Comparison of ENCODE assay signal across 33 cellular contexts in genomic region chr1:89042491-89042890, GRCh38. TPM values are rescaled to one million over a fixed set of nuclear protein-coding genes. Genes with fewer than 3 reads are reported as not detected.
DNase-seq lines count a peak whose midpoint lies in the region; ATAC-seq and TF ChIP-seq lines count a peak whose summit lies in the region.
"Had no signal": no experiment of that assay in that cellular context is flagged by ENCODE, and none has a peak within 500 bp of the region (broad histone marks: within the 10 kb centered on the region; RNA-seq: fewer than 3 reads in every experiment).

No MANE protein-coding gene starts in this region.

- no peaks in the 10 kb centered on the region for H3K27me3 Mint-ChIP-seq in natural killer cell treated with Interleukin-12 subunit alpha and Interleukin-12 subunit beta and Interleukin-15 and Interleukin-18, amount 100 ng/mL, for 72 hours
- H3K27me3 Mint-ChIP-seq in natural killer cell (ENCODE audit: low read depth in 2 of 2): no peaks in the 10 kb centered on the region
- H3K27me3 Mint-ChIP-seq in CD4-positive, alpha-beta T cell: no peaks in the 10 kb centered on the region
- H3K27me3 Mint-ChIP-seq: B cell; CD4-positive, alpha-beta memory T cell; CD4-positive, CD25-positive, alpha-beta regulatory T cell had no signal

- intact Hi-C loops in natural killer cell (cut with micrococcal nuclease) (no loop called here), aorta (cut with DNase I) (no loop called here)
- intact Hi-C loops in CD4-positive, alpha-beta T cell (cut with DNase I, micrococcal nuclease): no loop called here

- H3K18ac ChIP-seq in neuronal stem cell (ENCODE audit: low read length): no peak overlapping the region

- H3K4me2 ChIP-seq in neuronal stem cell (ENCODE audit: insufficient read depth, low read length, poor library complexity, severe bottlenecking): no peak overlapping the region
- H3K4me2 ChIP-seq: A549; BLaER1; BLaER1 treated with 17β-estradiol and CSF1 and Interleukin-3, amounts not matched to agents 10 nM and 100 nM had no signal

- peaks cover 0 to 4% of the 10 kb centered on the region in 2 donors for H3K9me3 ChIP-seq in neuronal stem cell (replicated peaks in 1 of 2; ENCODE audit: control insufficient read depth in 2 of 2, insufficient read depth in 1 of 2, low read depth in 1 of 2, low read length in 2 of 2)
- H3K9me3 ChIP-seq in aorta (ENCODE audit: control insufficient read depth, low read length): no peaks in the 10 kb centered on the region
- peaks cover 10% of the 10 kb centered on the region for H3K9me3 ChIP-seq in CD4-positive, alpha-beta T cell (ENCODE audit: control insufficient read depth, low read length)
- H3K9me3 ChIP-seq: A549, BE2C, Caco-2 had no signal

- no peak for ATAC-seq in natural killer cell treated with Interleukin-12 subunit alpha and Interleukin-12 subunit beta and Interleukin-15 and Interleukin-18, amount 100 ng/mL, for 72 hours
- ATAC-seq in natural killer cell: no peak
- ATAC-seq in aorta (ENCODE audit: low FRiP score): no peak
- no peak for ATAC-seq in CD4-positive, alpha-beta T cell (ENCODE audit: poor library complexity)
- ATAC-seq: A549; CD8-positive, alpha-beta T cell had no signal

- WGBS in neuronal stem cell (ENCODE audit: extremely low coverage in 2 of 2, insufficient read length in 2 of 2, insufficient replicate concordance in 1 of 2), 2 donors: no CpG with 5 or more reads among the region's 7 CpGs
- 26 to 38% methylated on average over 7 of the region's 7 CpGs for WGBS in aorta, 2 donors

- DNase-seq in NCI-H446 (lab: John Stamatoyannopoulos, UW) (peak; percentile 1 to 55), NCI-H446 treated with DMSO at 0.1 percent for 48 hours (lab: John Stamatoyannopoulos, UW) (no peak), natural killer cell (no peak), neuronal stem cell (ENCODE audit: low spot score) (no peak), aorta (peak; percentile 58 to 76), NCI-H146 treated with DMSO at 0.1 percent for 48 hours (lab: John Stamatoyannopoulos, UW; ENCODE audit: unreplicated experiment) (no peak)
- DNase-seq in natural killer cell treated with Interleukin-12 subunit alpha and Interleukin-12 subunit beta and Interleukin-15 and Interleukin-18, amount 100 ng/mL, for 72 hours (ENCODE audit: low spot score): no peak
- no peak for DNase-seq in CD4-positive, alpha-beta T cell
- DNase-seq: 8988T; ACHN; AML-193; BE2C; Caco-2; Calu3; CD4-positive, alpha-beta memory T cell; CD4-positive, CD25-positive, alpha-beta regulatory T cell; CD8-positive, alpha-beta memory T cell; CD8-positive, alpha-beta T cell; COR-L47; DMS 273 treated with DMSO at 0.1 percent for 48 hours; DMS153; DMS53; DMS79; DMS79 treated with DMSO at 0.1 percent for 48 hours; DND-41; EL had no signal

- peaks cover 13% of the 10 kb centered on the region for H3K9me3 Mint-ChIP-seq in natural killer cell treated with Interleukin-12 subunit alpha and Interleukin-12 subunit beta and Interleukin-15 and Interleukin-18, amount 100 ng/mL, for 72 hours
- H3K9me3 Mint-ChIP-seq in natural killer cell: peaks cover 0 to 2% of the 10 kb centered on the region in 2 donors
- H3K9me3 Mint-ChIP-seq in CD4-positive, alpha-beta T cell: no peaks in the 10 kb centered on the region

- H3K4me3 ChIP-seq in neuronal stem cell (ENCODE audit: low read length in 2 of 2) (no peak overlapping the region), aorta (ENCODE audit: low read length in 2 of 2) (no peak overlapping the region)
- H3K4me3 ChIP-seq: A549, BLaER1 had no signal

- no peak overlapping the region for H3K4ac ChIP-seq in neuronal stem cell (ENCODE audit: low read length)

- peak overlapping the region; percentile 82 for H3K14ac ChIP-seq in neuronal stem cell (ENCODE audit: low read length)

- H3K4me1 Mint-ChIP-seq in natural killer cell treated with Interleukin-12 subunit alpha and Interleukin-12 subunit beta and Interleukin-15 and Interleukin-18, amount 100 ng/mL, for 72 hours (ENCODE audit: low read depth in 2 of 2): peaks cover 40 to 45% of the 10 kb centered on the region in 2 donors
- H3K4me1 Mint-ChIP-seq in natural killer cell: peaks cover 10 to 12% of the 10 kb centered on the region in 2 donors
- H3K4me1 Mint-ChIP-seq in CD4-positive, alpha-beta T cell (ENCODE audit: low read depth): peaks cover 25% of the 10 kb centered on the region

- H2AK5ac ChIP-seq in neuronal stem cell (ENCODE audit: low read depth, low read length): no peak overlapping the region

- H3K36me3 Mint-ChIP-seq in natural killer cell treated with Interleukin-12 subunit alpha and Interleukin-12 subunit beta and Interleukin-15 and Interleukin-18, amount 100 ng/mL, for 72 hours: peaks cover 26% of the 10 kb centered on the region
- peaks cover 14% of the 10 kb centered on the region for H3K36me3 Mint-ChIP-seq in natural killer cell
- peaks cover 13% of the 10 kb centered on the region for H3K36me3 Mint-ChIP-seq in CD4-positive, alpha-beta T cell (ENCODE audit: low read depth)

- POLR2A ChIA-PET in CD4-positive, alpha-beta T cell (lab: Charles Lee): interaction anchor here (0.8 to 1.6 kb wide), 3 partner anchors 16 to 178 kb away, joined by 3 to 4 read pairs (median 3); no protein-coding TSS in a partner anchor

- H4K8ac ChIP-seq in neuronal stem cell (ENCODE audit: low read depth, low read length): no peak overlapping the region

- H3K4me3 Mint-ChIP-seq in natural killer cell treated with Interleukin-12 subunit alpha and Interleukin-12 subunit beta and Interleukin-15 and Interleukin-18, amount 100 ng/mL, for 72 hours: no peak overlapping the region
- no peak overlapping the region for H3K4me3 Mint-ChIP-seq in natural killer cell
- H3K4me3 Mint-ChIP-seq in CD4-positive, alpha-beta T cell: no peak overlapping the region
- H3K4me3 Mint-ChIP-seq: B cell; CD14-positive monocyte; CD4-positive, alpha-beta memory T cell; CD4-positive, CD25-positive, alpha-beta regulatory T cell; CD8-positive, alpha-beta memory T cell; CD8-positive, alpha-beta T cell had no signal

- H2AFZ ChIP-seq in neuronal stem cell (ENCODE audit: low read length): no peak overlapping the region

- CTCF ChIA-PET in CD4-positive, alpha-beta T cell (lab: Charles Lee): interaction anchor here (1.2 kb wide), 1 partner anchor 11 kb away, joined by 3 read pairs; no protein-coding TSS in a partner anchor

- H3K79me1 ChIP-seq in neuronal stem cell (ENCODE audit: low read depth, low read length): no peaks in the 10 kb centered on the region

- no peak for TF ChIP-seq CTCF in natural killer cell (IDR thresholded peaks at IDR 0.05)
- TF ChIP-seq CTCF in CD4-positive, alpha-beta T cell (IDR thresholded peaks at IDR 0.05): no peak

- no peaks in the 10 kb centered on the region for H3K36me3 ChIP-seq in neuronal stem cell (replicated peaks in 1 of 2; ENCODE audit: control insufficient read depth in 2 of 2, insufficient read depth in 2 of 2, low read length in 2 of 2)
- no peaks in the 10 kb centered on the region for H3K36me3 ChIP-seq in aorta (ENCODE audit: control insufficient read depth in 1 of 2, insufficient read depth in 2 of 2, low read length in 1 of 2)
- H3K36me3 ChIP-seq: BE2C had no signal

- peak overlapping the region; percentile 24 to 78 for H3K27ac Mint-ChIP-seq in natural killer cell treated with Interleukin-12 subunit alpha and Interleukin-12 subunit beta and Interleukin-15 and Interleukin-18, amount 100 ng/mL, for 72 hours
- H3K27ac Mint-ChIP-seq in natural killer cell: no peak overlapping the region
- no peak overlapping the region for H3K27ac Mint-ChIP-seq in CD4-positive, alpha-beta T cell
- H3K27ac Mint-ChIP-seq: B cell; CD4-positive, CD25-positive, alpha-beta regulatory T cell; CD8-positive, alpha-beta T cell had no signal

- H4K91ac ChIP-seq in neuronal stem cell (ENCODE audit: low read depth, low read length, poor library complexity): no peak overlapping the region

- no peak overlapping the region for H2BK5ac ChIP-seq in neuronal stem cell (ENCODE audit: low read length)

- no peak overlapping the region for H2BK12ac ChIP-seq in neuronal stem cell (ENCODE audit: low read length)

- H3K9ac ChIP-seq in neuronal stem cell (ENCODE audit: low read depth, low read length, poor library complexity): no peak overlapping the region
- H3K9ac ChIP-seq: BLaER1; BLaER1 treated with 17β-estradiol and CSF1 and Interleukin-3, amounts not matched to agents 10 nM and 100 nM had no signal

- no peak overlapping the region for H3K23ac ChIP-seq in neuronal stem cell (ENCODE audit: low read depth, low read length, poor library complexity)

- no peaks in the 10 kb centered on the region for H3K4me1 ChIP-seq in neuronal stem cell (ENCODE audit: control insufficient read depth in 2 of 2, insufficient read depth in 1 of 2, low read depth in 1 of 2, low read length in 2 of 2)
- no peaks in the 10 kb centered on the region for H3K4me1 ChIP-seq in aorta (ENCODE audit: control insufficient read depth in 1 of 2, insufficient read depth in 2 of 2, low read length in 2 of 2)
- H3K4me1 ChIP-seq: A549, BE2C, BLaER1 had no signal

- H3K27me3 ChIP-seq in neuronal stem cell (ENCODE audit: control insufficient read depth in 3 of 3, insufficient read depth in 3 of 3, low read depth in 1 of 3, low read length in 3 of 3) (no peaks in the 10 kb centered on the region), aorta (ENCODE audit: control insufficient read depth in 1 of 2, insufficient read depth in 2 of 2, low read length in 1 of 2) (no peaks in the 10 kb centered on the region)
- no peaks in the 10 kb centered on the region for H3K27me3 ChIP-seq in CD4-positive, alpha-beta T cell (ENCODE audit: control insufficient read depth, insufficient read depth, low read length)
- H3K27me3 ChIP-seq: BE2C; BLaER1; BLaER1 treated with 17β-estradiol and CSF1 and Interleukin-3, amounts not matched to agents 10 nM and 100 nM had no signal

- H2BK15ac ChIP-seq in neuronal stem cell (ENCODE audit: low read length): no peak overlapping the region

- H3K27ac ChIP-seq in neuronal stem cell (replicated peaks; ENCODE audit: low read length) (no peak overlapping the region), aorta (ENCODE audit: low read depth in 1 of 2, low read length in 2 of 2) (no peak overlapping the region)
- no peak overlapping the region for H3K27ac ChIP-seq in CD4-positive, alpha-beta T cell (ENCODE audit: low read depth, low read length)
- H3K27ac ChIP-seq: 22Rv1; A549; BLaER1; BLaER1 treated with 17β-estradiol and CSF1 and Interleukin-3, amounts not matched to agents 10 nM and 100 nM; C4-2B had no signal

- H2BK120ac ChIP-seq in neuronal stem cell (ENCODE audit: low read depth, low read length): no peak overlapping the region

RNA-seq across cellular contexts. Expression of gene GBP3, which starts 19.8 kb away (rescaled TPM):
- 10 to 100 TPM; 36.6 to 88.6 TPM for total RNA-seq in natural killer cell treated with Interleukin-12 subunit alpha and Interleukin-12 subunit beta and Interleukin-15 and Interleukin-18, amount 100 ng/mL, for 72 hours
- total RNA-seq in natural killer cell (10 to 100 TPM; 36.1 to 52.5 (median 49.0) TPM), aorta (10 to 100 TPM; 20.6 to 47.8 TPM)
- not detected for polyA plus RNA-seq in neuronal stem cell (2013, experiment 1 of 2)
- polyA plus RNA-seq in neuronal stem cell (2013, experiment 2 of 2): not detected
- 10 to 100 TPM in 1 of 2 donors, 1 to 10 TPM in 1; 9.5 to 25.4 TPM for polyA plus RNA-seq in aorta
- 10 to 100 TPM; 17.5 to 20.7 TPM for total RNA-seq in CD4-positive, alpha-beta T cell

RNA-seq across cellular contexts. Expression of gene GBP1, which starts 22.5 kb away (rescaled TPM):
- total RNA-seq in natural killer cell treated with Interleukin-12 subunit alpha and Interleukin-12 subunit beta and Interleukin-15 and Interleukin-18, amount 100 ng/mL, for 72 hours: 100 to 1,000 TPM; 154 to 241 TPM
- 10 to 100 TPM; 32.0 to 41.2 (median 34.8) TPM for total RNA-seq in natural killer cell
- polyA plus RNA-seq in neuronal stem cell (2013, experiment 1 of 2): not detected
- not detected for polyA plus RNA-seq in neuronal stem cell (2013, experiment 2 of 2)
- total RNA-seq in aorta: 10 to 100 TPM; 43.8 to 62.6 TPM
- polyA plus RNA-seq in aorta: 10 to 100 TPM in 1 of 2 donors, 1 to 10 TPM in 1; 9.6 to 45.3 TPM
- total RNA-seq in CD4-positive, alpha-beta T cell: 10 to 100 TPM; 15.5 to 16.5 TPM

RNA-seq across cellular contexts. Expression of gene KYAT3, which starts 50.1 kb away (rescaled TPM):
- total RNA-seq in natural killer cell treated with Interleukin-12 subunit alpha and Interleukin-12 subunit beta and Interleukin-15 and Interleukin-18, amount 100 ng/mL, for 72 hours: 10 to 100 TPM; 28.0 to 32.6 TPM
- total RNA-seq in natural killer cell (10 to 100 TPM; 21.5 to 25.2 (median 21.8) TPM), aorta (10 to 100 TPM; 20.0 to 25.8 TPM)
- polyA plus RNA-seq in neuronal stem cell (2013, experiment 1 of 2): 34.7 TPM
- 35.7 TPM for polyA plus RNA-seq in neuronal stem cell (2013, experiment 2 of 2)
- polyA plus RNA-seq in aorta: 10 to 100 TPM; 23.8 to 25.5 TPM
- 10 to 100 TPM; 13.4 to 13.9 TPM for total RNA-seq in CD4-positive, alpha-beta T cell

RNA-seq across cellular contexts. Expression of gene RBMXL1, which starts 50.1 kb away (rescaled TPM):
- total RNA-seq in natural killer cell treated with Interleukin-12 subunit alpha and Interleukin-12 subunit beta and Interleukin-15 and Interleukin-18, amount 100 ng/mL, for 72 hours: 10 to 100 TPM; 30.1 to 30.9 TPM
- 10 to 100 TPM; 15.2 to 19.3 (median 19.3) TPM for total RNA-seq in natural killer cell
- polyA plus RNA-seq in neuronal stem cell (2013, experiment 1 of 2): 6.5 TPM
- polyA plus RNA-seq in neuronal stem cell (2013, experiment 2 of 2): 6.5 TPM
- total RNA-seq in aorta: 10 to 100 TPM; 23.4 to 30.7 TPM
- polyA plus RNA-seq in aorta: 10 to 100 TPM in 1 of 2 donors, 1 to 10 TPM in 1; 7.9 to 11.4 TPM
- 10 to 100 TPM; 17.8 to 21.3 TPM for total RNA-seq in CD4-positive, alpha-beta T cell

Comparison
In these comparisons a context has a peak if more than half of its experiments do, and no peak if none do; other contexts are left out.
1. DNase-seq: peak in NCI-H446 (2 of 2) and aorta (2 of 2); none in NCI-H446 treated with DMSO at 0.1 percent for 48 hours (single experiment), natural killer cell treated with Interleukin-12 subunit alpha and Interleukin-12 subunit beta and Interleukin-15 and Interleukin-18, amount 100 ng/mL, for 72 hours (single experiment), natural killer cell (single experiment), neuronal stem cell (single experiment), CD4-positive, alpha-beta T cell (0 of 10) and NCI-H146 treated with DMSO at 0.1 percent for 48 hours (single experiment).
2. H3K27ac Mint-ChIP-seq: peak in natural killer cell treated with Interleukin-12 subunit alpha and Interleukin-12 subunit beta and Interleukin-15 and Interleukin-18, amount 100 ng/mL, for 72 hours (2 of 2); none in natural killer cell (0 of 2) and CD4-positive, alpha-beta T cell (single experiment).